8 cellular contexts compared by ENCODE assay signal in genomic region chr3:184135149-184135910, GRCh38. TPM values are rescaled to one million over a fixed set of nuclear protein-coding genes. Genes with fewer than 3 reads are reported as not detected.
DNase-seq lines count a peak whose midpoint lies in the region; ATAC-seq and TF ChIP-seq lines count a peak whose summit lies in the region.

Gene EIF2B5, plus strand, starts transcription at chr3:184135358. Its CDS starts 28 bp downstream, at chr3:184135386.

- CTCF ChIA-PET in BJ (lab: Yijun Ruan, JAX): interaction anchor here (0.6 to 3.5 kb wide), 8 partner anchors 10 to 243 kb away, joined by 3 to 24 read pairs (median 3); partner anchors contain the start of gene EEF1AKMT4

- DNase-seq in BJ (ENCODE audit: low read depth) (peak; percentile 77), GM19238 (ENCODE audit: insufficient read length, low spot score) (peak; percentile 75), NCI-H524 (lab: John Stamatoyannopoulos, UW) (peak; percentile 98 to 99)
- DNase-seq in activated CD4-positive, alpha-beta T cell treated with anti-CD3 and anti-CD28 coated beads for 4 hours: peak; percentile 84 to 85
- DNase-seq in stimulated activated CD4-positive, alpha-beta T cell treated with anti-CD3 and anti-CD28 coated beads, Interleukin-2, amount 100 ng/mL, for 24 hours: peak; percentile 88 to 89

- TF ChIP-seq CTCF in BJ (IDR thresholded peaks at IDR 0.05; ENCODE audit: insufficient read depth, low read depth, low read length): peak; percentile 53

- peak within 1 kb of the TSS; percentile 95 for H3K27ac ChIP-seq in cingulate gyrus (ENCODE audit: low read depth, low read length)
- H3K27ac ChIP-seq in layer of hippocampus (ENCODE audit: low read depth, low read length): peak within 1 kb of the TSS; percentile 93

- H3K36me3 ChIP-seq in BJ (ENCODE audit: control insufficient read depth, insufficient read depth, low read length): peaks cover 4% of the 10 kb centered on the region; the same call in 1 of the 2 replicates

- H3K4me3 ChIP-seq in BJ (ENCODE audit: low read depth, low read length): peak within 1 kb of the TSS; percentile 85

- H3K27me3 ChIP-seq in BJ (ENCODE audit: control insufficient read depth, insufficient read depth, low read length) (no peaks in the 10 kb centered on the region), layer of hippocampus (ENCODE audit: control insufficient read depth, insufficient read depth, low read length) (no peaks in the 10 kb centered on the region)

- POLR2A ChIA-PET in BJ (lab: Charles Lee): interaction anchor here (0.7 kb wide), 2 partner anchors 10 to 41 kb away, joined by 3 to 11 read pairs; no protein-coding TSS in a partner anchor

- ATAC-seq in HG03442 (IDR thresholded peaks at IDR 0.05; ENCODE audit: unreplicated experiment): peak; percentile 88

RNA-seq across cellular contexts. Expression of gene EIF2B5, which starts in this region (rescaled TPM):
- 31.0 and 32.9 TPM in 2 replicates for polyA plus RNA-seq in BJ (2011; rRNA removed)
- polyA minus RNA-seq in BJ (2011; rRNA and poly(A)+ RNA removed): 21.1 and 26.6 TPM in 2 replicates

Comparison
In these comparisons a context has a peak if more than half of its experiments do, and no peak if none do; other contexts are left out.
1. Peak in every context shown above with its lines: DNase-seq, ATAC-seq, H3K4me3 ChIP-seq and H3K27ac ChIP-seq.